Comparison of ENCODE assay signal across 8 cellular contexts in genomic region chr1:39398278-39399010, GRCh38.
A peak's percentile ranks its signal among the peaks of the same experiment; 100 is the strongest.
DNase-seq lines count a peak whose midpoint lies in the region; ATAC-seq and FAIRE-seq lines count a peak whose summit lies in the region.

No MANE protein-coding gene starts in this region.

- DNase-seq in SJSA1 (ENCODE audit: low read depth in 1 of 2, low spot score in 2 of 2) (peak; percentile 91 to 92), brain pericyte (ENCODE audit: low read depth, low spot score) (peak; percentile 45), NCI-H1694 treated with DMSO at 0.1 percent for 48 hours (lab: John Stamatoyannopoulos, UW) (no peak)
- peak; percentile 26 to 37 for DNase-seq in stimulated activated CD4-positive, alpha-beta T cell treated with anti-CD3 and anti-CD28 coated beads, Interleukin-2, amount 100 ng/mL, for 24 hours

- H3K4me3 ChIP-seq in SJSA1: no peak overlapping the region

- no peaks in the 10 kb centered on the region for H3K9me3 ChIP-seq in SJSA1 (replicated peaks)

- peaks cover 61% of the 10 kb centered on the region for H3K4me1 ChIP-seq in SJSA1 (replicated peaks)

- peak; percentile 65 for ATAC-seq in GM21619 (IDR thresholded peaks at IDR 0.05; ENCODE audit: unreplicated experiment)
- ATAC-seq in GM21737 (IDR thresholded peaks at IDR 0.05; ENCODE audit: unreplicated experiment): no peak

- H3K36me3 ChIP-seq in SJSA1: peaks cover 26% of the 10 kb centered on the region

- H3K27ac ChIP-seq in SJSA1 (peak overlapping the region; percentile 85), layer of hippocampus (ENCODE audit: low read depth, low read length) (peak overlapping the region; percentile 16)

- H3K27me3 ChIP-seq in SJSA1 (replicated peaks) (no peaks in the 10 kb centered on the region), layer of hippocampus (ENCODE audit: control insufficient read depth, insufficient read depth, low read length) (no peaks in the 10 kb centered on the region)

- FAIRE-seq in A204.1 (lab: Jason Lieb, UNC): peak; percentile 84
